In the genomic region with DNA sequence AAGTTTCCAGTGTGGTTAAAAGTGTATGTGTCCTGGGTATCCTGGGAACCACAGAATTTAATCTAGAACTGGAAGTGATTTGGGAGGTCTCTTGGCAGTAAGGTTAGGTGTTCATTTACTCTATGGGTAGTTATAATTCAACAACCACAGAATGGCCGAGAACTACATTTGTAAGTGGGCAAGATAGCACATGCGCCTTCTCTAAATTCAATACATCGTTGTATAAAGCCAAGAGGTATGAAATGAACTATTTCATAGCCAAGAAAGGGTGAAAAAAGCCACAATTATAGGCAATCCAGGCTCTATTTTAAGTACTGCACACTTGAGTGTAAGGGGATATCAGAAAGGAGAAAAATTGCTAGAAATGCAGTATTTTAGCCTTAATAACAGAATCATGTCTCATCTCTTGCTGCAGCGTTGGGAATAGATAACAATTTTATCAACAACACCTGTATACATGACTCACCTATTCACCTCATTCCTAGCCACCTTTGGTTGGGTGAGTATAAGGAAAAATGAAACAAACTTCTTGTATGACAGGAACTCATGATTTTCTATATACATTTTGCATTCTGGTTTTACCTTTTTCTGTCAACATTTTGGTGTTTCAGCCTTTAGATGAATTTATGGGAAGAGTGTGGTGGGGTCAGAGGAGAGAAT, we compare ENCODE assay signal across 20 cellular contexts. TPM values are rescaled to one million over a fixed set of nuclear protein-coding genes. Genes with fewer than 3 reads are reported as not detected.
DNase-seq lines count a peak whose midpoint lies in the region; ATAC-seq, FAIRE-seq and TF ChIP-seq lines count a peak whose summit lies in the region.
"Had no signal": no experiment of that assay in that cellular context is flagged by ENCODE, and none has a peak within 500 bp of the region (broad histone marks: within the 10 kb centered on the region; RNA-seq: fewer than 3 reads in every experiment).

No MANE protein-coding gene starts in this region.

- H3K14ac ChIP-seq in IMR-90 (replicated peaks; ENCODE audit: low read depth, low read length): no peak overlapping the region

- H2AFZ ChIP-seq in GM23338: no peak overlapping the region
- no peak overlapping the region for H2AFZ ChIP-seq in IMR-90 (replicated peaks; ENCODE audit: low read length, poor library complexity)

- no peaks in the 10 kb centered on the region for H3K9me2 ChIP-seq in GM23338 (ENCODE audit: insufficient read depth)

- H3K4me2 ChIP-seq in GM23338 (no peak overlapping the region), IMR-90 (ENCODE audit: low read depth, low read length) (no peak overlapping the region)

- H3K27me3 ChIP-seq in GM23338 (ENCODE audit: insufficient read depth) (no peaks in the 10 kb centered on the region), IMR-90 (ENCODE audit: control insufficient read depth, insufficient read depth, low read length) (no peaks in the 10 kb centered on the region), bronchial epithelial cell (ENCODE audit: control insufficient read depth, insufficient read depth, low read length) (no peaks in the 10 kb centered on the region)

- peak overlapping the region; percentile 54; the same call in 1 of the 2 replicates for H2AK5ac ChIP-seq in IMR-90 (ENCODE audit: low read depth, low read length)

- H3K79me1 ChIP-seq in IMR-90 (ENCODE audit: low read depth in 1 of 2, low read length in 2 of 2): peaks cover 23 to 34% of the 10 kb centered on the region in 2 experiments

- no peak for ATAC-seq in GM23338
- ATAC-seq in IMR-90 (ENCODE audit: low read depth): no peak
- ATAC-seq in memory B cell (ENCODE audit: low read depth): no peak
- ATAC-seq in GM18861 (IDR thresholded peaks at IDR 0.05; ENCODE audit: unreplicated experiment): no peak
- ATAC-seq: CD8-positive, alpha-beta T cell; HCT116; Panc1 had no signal

- in situ Hi-C loops in IMR-90 (cut with MboI; ENCODE audit: low sequenced_read_pairs): no loop called here

- 0 out of 2 replicates have a peak, but pooled peaks cover 8% of the 10 kb centered on the region for H3K4me1 ChIP-seq in GM23338 (ENCODE audit: insufficient read depth)
- H3K4me1 ChIP-seq in IMR-90 (ENCODE audit: control insufficient read depth, insufficient read depth, low read length): peaks cover 5% of the 10 kb centered on the region

- POLR2A ChIA-PET in IMR-90 (lab: Charles Lee; ENCODE audit: unreplicated experiment): no interaction called here

- H3K79me2 ChIP-seq in GM23338 (replicated peaks; ENCODE audit: insufficient read depth): peaks cover 15% of the 10 kb centered on the region

- intact Hi-C loops in IMR-90 (cut with micrococcal nuclease): no loop called here

- H3K36me3 Mint-ChIP-seq in GM23338 (ENCODE audit: low read depth) (no peaks in the 10 kb centered on the region; the same call in 2 of the 3 replicates), memory B cell (peaks cover 3% of the 10 kb centered on the region), immature natural killer cell (peaks cover 0 to 5% (median 5%) of the 10 kb centered on the region in 3 donors)

- DNase-seq in GM23338 (ENCODE audit: low spot score): no peak
- no peak for DNase-seq in IMR-90
- peak; percentile 59 for DNase-seq in bronchial epithelial cell (ENCODE audit: low read depth)
- no peak for DNase-seq in memory B cell (ENCODE audit: low spot score in 2 of 2)
- DNase-seq in GM12892 (ENCODE audit: insufficient read length): no peak
- DNase-seq in NOMO-1 treated with dmso at 0.1 percent for 144 hours (lab: John Stamatoyannopoulos, UW; ENCODE audit: unreplicated experiment): no peak
- no peak for DNase-seq in immature natural killer cell
- DNase-seq: CD8-positive, alpha-beta T cell; NCI-H1436 treated with DMSO at 0.1 percent for 48 hours; NCI-H2029 treated with DMSO at 0.1 percent for 48 hours; NCI-H510A; NCI-H82; Right ventricle myocardium superior; T-helper 1 cell had no signal

- BruUV-seq in IMR-90 (replicated peaks; lab: Mats Ljungman, UMichigan): no TSS peak

- H4K20me1 ChIP-seq in GM23338 (replicated peaks; ENCODE audit: insufficient read depth) (no peaks in the 10 kb centered on the region), IMR-90 (ENCODE audit: insufficient read depth, low read length) (no peaks in the 10 kb centered on the region)

- WGBS in IMR-90 (ENCODE audit: extremely low coverage in 2 of 2, insufficient read length in 1 of 2), 2 experiments: no CpG with 5 or more reads among the region's 4 CpGs

- dilution Hi-C loops in IMR-90 (cut with HindIII; ENCODE audit: low sequenced_read_pairs, unreplicated experiment): no loop called here

- H3K18ac ChIP-seq in IMR-90 (ENCODE audit: low read depth, low read length): no peak overlapping the region

- no peak overlapping the region for H2BK20ac ChIP-seq in IMR-90 (ENCODE audit: low read depth, low read length)

- H3F3A ChIP-seq in GM23338 (replicated peaks; ENCODE audit: low read depth): no peaks in the 10 kb centered on the region; the same call in 1 of the 2 replicates

- TF ChIP-seq POLR2A in IMR-90 (IDR thresholded peaks at IDR 0.05; ENCODE audit: low read depth, low read length) (no peak), GM12892 (IDR thresholded peaks at IDR 0.05; ENCODE audit: low read depth, low read length) (no peak)

- no peaks in the 10 kb centered on the region; the same call in 2 of the 3 replicates for H3K9me3 Mint-ChIP-seq in GM23338
- H3K9me3 Mint-ChIP-seq in memory B cell: no peaks in the 10 kb centered on the region
- no peaks in the 10 kb centered on the region for H3K9me3 Mint-ChIP-seq in immature natural killer cell
- H3K9me3 Mint-ChIP-seq: CD8-positive, alpha-beta T cell had no signal

- H3K4ac ChIP-seq in IMR-90 (ENCODE audit: low read depth, low read length): no peak overlapping the region

- H4K8ac ChIP-seq in IMR-90 (ENCODE audit: low read depth in 2 of 2, low read length in 2 of 2): 0 out of 4 replicates have a peak overlapping the region, but pooled peaks of 1 of the 2 experiments have one; percentile 24

- H3K56ac ChIP-seq in IMR-90 (ENCODE audit: extremely low read depth, insufficient read depth, low read length): no peak overlapping the region

- no peak overlapping the region for H2AK9ac ChIP-seq in IMR-90 (replicated peaks; ENCODE audit: low read depth, low read length, poor library complexity)

- H4K91ac ChIP-seq in IMR-90 (ENCODE audit: insufficient read depth, low read depth, low read length): no peak overlapping the region

- H3K27ac Mint-ChIP-seq in GM23338 (0 out of 2 replicates have a peak overlapping the region, but pooled peaks have one; percentile 2), memory B cell (peak overlapping the region; percentile 35), immature natural killer cell (no peak overlapping the region)
- H3K27ac Mint-ChIP-seq: B cell; CD8-positive, alpha-beta T cell had no signal

- H3K9me3 ChIP-seq in IMR-90 (ENCODE audit: control insufficient read depth, insufficient read depth, low read length): no peaks in the 10 kb centered on the region

- no peaks in the 10 kb centered on the region for H3K4me1 Mint-ChIP-seq in GM23338
- H3K4me1 Mint-ChIP-seq in memory B cell: peaks cover 13% of the 10 kb centered on the region
- H3K4me1 Mint-ChIP-seq in immature natural killer cell: peaks cover 13 to 14% of the 10 kb centered on the region in 2 donors

- no peaks in the 10 kb centered on the region for H3K9me1 ChIP-seq in IMR-90 (ENCODE audit: insufficient read depth, low read length)

- no peak for FAIRE-seq in bronchial epithelial cell (lab: Jason Lieb, UNC)
- FAIRE-seq in GM12892 (lab: Jason Lieb, UNC): no peak
- FAIRE-seq: HTR-8/SVneo had no signal

- H3K23ac ChIP-seq in IMR-90 (ENCODE audit: low read depth, low read length): peak overlapping the region; percentile 83

- H3K9ac ChIP-seq in IMR-90 (ENCODE audit: low read depth, low read length): no peak overlapping the region

- no peak overlapping the region for H2BK15ac ChIP-seq in IMR-90 (ENCODE audit: low read depth, low read length)

- CTCF ChIA-PET in IMR-90 (lab: Yijun Ruan, JAX): no interaction called here

- H3K4me3 Mint-ChIP-seq in GM23338 (no peak overlapping the region), memory B cell (no peak overlapping the region), immature natural killer cell (no peak overlapping the region)
- H3K4me3 Mint-ChIP-seq: B cell; CD8-positive, alpha-beta T cell had no signal

- H3K27ac ChIP-seq in GM23338 (ENCODE audit: low read depth): no peak overlapping the region
- no peak overlapping the region for H3K27ac ChIP-seq in IMR-90 (ENCODE audit: insufficient read depth, low read length)
- H3K27ac ChIP-seq: SK-N-MC had no signal

- TF ChIP-seq CTCF in GM23338 (conservative IDR thresholded peaks at IDR 0.05; ENCODE audit: low read depth in 2 of 2): no peak
- no peak for TF ChIP-seq CTCF in IMR-90 (conservative IDR thresholded peaks at IDR 0.05; ENCODE audit: low read depth, low read length)
- TF ChIP-seq CTCF in bronchial epithelial cell (IDR thresholded peaks at IDR 0.05; ENCODE audit: insufficient read depth, low read length, severe bottlenecking): no peak

- no peak for TF ChIP-seq RAD21 in IMR-90 (IDR thresholded peaks at IDR 0.05; ENCODE audit: low read length)

- no peak overlapping the region for H4K5ac ChIP-seq in IMR-90 (ENCODE audit: low read depth, low read length)

- no peak overlapping the region for H3K4me3 ChIP-seq in GM23338
- no peak overlapping the region for H3K4me3 ChIP-seq in IMR-90 (ENCODE audit: insufficient read depth, low read depth, low read length)
- no peak overlapping the region for H3K4me3 ChIP-seq in bronchial epithelial cell (ENCODE audit: low read depth, low read length)
- H3K4me3 ChIP-seq: SK-N-MC had no signal

- H3K36me3 ChIP-seq in GM23338 (ENCODE audit: insufficient read depth): no peaks in the 10 kb centered on the region
- no peaks in the 10 kb centered on the region for H3K36me3 ChIP-seq in IMR-90 (ENCODE audit: control insufficient read depth, insufficient read depth, low read length)
- no peaks in the 10 kb centered on the region for H3K36me3 ChIP-seq in bronchial epithelial cell (ENCODE audit: control insufficient read depth, insufficient read depth, low read length)

- peaks cover 3% of the 10 kb centered on the region for H3K27me3 Mint-ChIP-seq in GM23338 (ENCODE audit: insufficient read depth, low read depth, poor library complexity)
- no peaks in the 10 kb centered on the region for H3K27me3 Mint-ChIP-seq in memory B cell
- H3K27me3 Mint-ChIP-seq in immature natural killer cell (ENCODE audit: low read depth in 3 of 3): peaks cover 6 to 10% (median 8%) of the 10 kb centered on the region in 3 donors
- H3K27me3 Mint-ChIP-seq: B cell had no signal

- H2BK120ac ChIP-seq in IMR-90 (ENCODE audit: low read depth, low read length): no peak overlapping the region; the same call in 1 of the 2 replicates

- peak overlapping the region; percentile 38 for H2BK5ac ChIP-seq in IMR-90 (ENCODE audit: low read depth, low read length, poor library complexity, severe bottlenecking)

RNA-seq across cellular contexts. Expression of a gene that starts 4.5 kb away (rescaled TPM):
- 16.1 and 28.0 TPM in 2 replicates for total RNA-seq in GM23338 (2014; rRNA removed; shearing (Covaris generic))
- polyA plus RNA-seq in GM23338 (2016; fragmentation: Nextera tagmentation; extraction: Ambion mirVana) (66.7 and 70.2 TPM in 2 replicates), IMR-90 (2012; rRNA removed) (24.2 and 25.2 TPM in 2 replicates), immature natural killer cell (10 to 100 TPM; 11.9 to 20.3 (median 14.0) TPM)
- total RNA-seq in IMR-90 (2012; rRNA removed) (43.3 and 46.8 TPM in 2 replicates), bronchial epithelial cell (32.4 and 42.6 TPM in 2 replicates)
- polyA plus RNA-seq in IMR-90 (2012; cell fraction: cytosol; rRNA removed): 15.6 and 16.9 TPM in 2 replicates
- polyA plus RNA-seq in IMR-90 (2012; cell fraction: nucleus; rRNA removed; ENCODE audit: low replicate concordance): 15.2 and 27.1 TPM in 2 replicates
- 21.1 TPM for polyA plus RNA-seq in GM12892 (2012; ENCODE audit: missing spikeins)

RNA-seq across cellular contexts. Expression of a gene that starts 5.3 kb away (rescaled TPM):
- total RNA-seq in GM23338 (2014; rRNA removed; shearing (Covaris generic)): 93.1 and 100 TPM in 2 replicates
- polyA plus RNA-seq in GM23338 (2016; fragmentation: Nextera tagmentation; extraction: Ambion mirVana): 89.2 and 104 TPM in 2 replicates
- 151 and 196 TPM in 2 replicates for total RNA-seq in IMR-90 (2012; rRNA removed)
- polyA plus RNA-seq in IMR-90 (2012; rRNA removed): 65.8 and 66.0 TPM in 2 replicates
- polyA plus RNA-seq in IMR-90 (2012; cell fraction: cytosol; rRNA removed): 21.7 and 28.1 TPM in 2 replicates
- 39.6 and 175 TPM in 2 replicates for polyA plus RNA-seq in IMR-90 (2012; cell fraction: nucleus; rRNA removed; ENCODE audit: low replicate concordance)
- 20.7 and 21.6 TPM in 2 replicates for total RNA-seq in bronchial epithelial cell
- 33.4 TPM for polyA plus RNA-seq in GM12892 (2012; ENCODE audit: missing spikeins)
- 1 to 10 TPM; 2.8 to 8.0 (median 2.8) TPM for polyA plus RNA-seq in immature natural killer cell

Comparison
In these comparisons a context has a peak if more than half of its experiments do, and no peak if none do; other contexts are left out.
1. H3K27ac Mint-ChIP-seq: peak in GM23338 (single experiment) and memory B cell (single experiment); none in immature natural killer cell (0 of 6).